Comparison of ENCODE assay signal across 26 cellular contexts in the genomic region with DNA sequence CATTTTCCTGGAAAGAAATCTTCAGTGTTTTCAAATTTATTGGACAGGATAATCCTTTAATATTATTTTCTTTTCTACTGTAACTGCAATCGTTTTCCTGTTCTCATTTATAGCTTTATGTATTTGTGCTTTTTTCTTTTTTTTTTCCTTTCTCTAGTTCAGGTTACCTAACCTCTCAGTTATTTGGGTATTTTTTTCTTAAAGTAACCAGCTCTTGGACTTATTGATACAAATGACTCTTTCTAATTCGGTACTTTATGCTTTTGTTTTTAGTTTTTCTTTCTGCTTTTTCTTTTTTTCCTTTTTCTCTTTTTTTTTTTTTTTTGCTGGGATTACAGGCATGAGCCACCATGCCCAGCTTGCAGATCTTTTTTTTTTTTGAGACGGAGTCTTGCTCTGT. TPM values are rescaled to one million over a fixed set of nuclear protein-coding genes. Genes with fewer than 3 reads are reported as not detected.
A peak's percentile ranks its signal among the peaks of the same experiment; 100 is the strongest.
DNase-seq lines count a peak whose midpoint lies in the region; ATAC-seq, FAIRE-seq and TF ChIP-seq lines count a peak whose summit lies in the region.
"Had no signal": no experiment of that assay in that cellular context is flagged by ENCODE, and none has a peak within 500 bp of the region (broad histone marks: within the 10 kb centered on the region; RNA-seq: fewer than 3 reads in every experiment).

No MANE protein-coding gene starts in this region.

- POLR2A ChIA-PET in MCF 10A (lab: Yijun Ruan, JAX) = interaction anchor here (1.2 kb wide), 1 partner anchor 25 kb away, joined by 3 read pairs; the partner anchor contains the start of gene WWC2
- POLR2A ChIA-PET in K562 (lab: Yijun Ruan, JAX) = interaction anchor here (0.6 to 1.0 kb wide), 2 partner anchors 10 to 44 kb away, joined by 3 to 4 read pairs; no protein-coding TSS in a partner anchor

- peaks cover 22% of the 10 kb centered on the region; the same call in 2 of the 3 replicates for H3K79me2 ChIP-seq in K562 (ENCODE audit: control insufficient read depth, insufficient read depth, low read length)

- ATAC-seq in K562 (no peak), GM21717 (IDR thresholded peaks at IDR 0.05; ENCODE audit: unreplicated experiment) (no peak)
- ATAC-seq: PC-3, Right ventricle myocardium inferior had no signal

- WGBS in K562 (ENCODE audit: insufficient coverage, low coverage, missing lambda C conversion rate) = 18% methylated on average over 2 of the region's 3 CpGs
- 48% methylated on average over 3 of the region's 3 CpGs for WGBS in prostate gland

- no peak for TF ChIP-seq CTCF in MCF 10A (IDR thresholded peaks at IDR 0.05; ENCODE audit: unreplicated experiment)
- no peak for TF ChIP-seq CTCF in breast epithelium (IDR thresholded peaks at IDR 0.05)
- TF ChIP-seq CTCF in K562 (IDR thresholded peaks at IDR 0.05 in 2 of 3, conservative IDR thresholded peaks at IDR 0.05 in 1 of 3; ENCODE audit: insufficient read depth in 2 of 3, low read depth in 1 of 3, low read length in 3 of 3) = no peak
- TF ChIP-seq CTCF in mesothelial cell of epicardium (IDR thresholded peaks at IDR 0.05; ENCODE audit: unreplicated experiment) = no peak
- no peak for TF ChIP-seq CTCF in prostate gland (IDR thresholded peaks at IDR 0.05)

- intact Hi-C loops in MCF 10A (cut with micrococcal nuclease) (no loop called here), breast epithelium (cut with DNase I; ENCODE audit: low total_unique reads) (no loop called here), K562 (cut with micrococcal nuclease) (no loop called here), prostate gland (cut with DNase I) (no loop called here)

- H2AFZ ChIP-seq in K562 (ENCODE audit: low read depth, low read length) = no peak overlapping the region

- CTCF ChIA-PET in MCF 10A (lab: Yijun Ruan, JAX) (interaction anchor here (0.6 to 1.4 kb wide), 3 partner anchors 13 to 946 kb away, joined by 3 to 4 read pairs (median 4); no protein-coding TSS in a partner anchor), K562 (lab: Yijun Ruan, JAX; ENCODE audit: low intra/inter-chr PET ratio) (no interaction called here)

- peaks cover 20% of the 10 kb centered on the region for H3K4me1 Mint-ChIP-seq in MCF 10A (ENCODE audit: insufficient read depth, unreplicated experiment)
- H3K4me1 Mint-ChIP-seq in mesothelial cell of epicardium = peaks cover 36% of the 10 kb centered on the region

- H3K9me1 ChIP-seq in K562 (ENCODE audit: control insufficient read depth, insufficient read depth, low read length) = no peaks in the 10 kb centered on the region

- H3K4me1 ChIP-seq in breast epithelium = no peaks in the 10 kb centered on the region
- H3K4me1 ChIP-seq in K562 (replicated peaks in 1 of 2; ENCODE audit: control insufficient read depth in 2 of 2, insufficient read depth in 2 of 2, low read length in 2 of 2) = peaks cover 0 to 5% of the 10 kb centered on the region in 2 experiments; a peak in 3 of 5 replicates
- no peaks in the 10 kb centered on the region for H3K4me1 ChIP-seq in prostate gland (replicated peaks)

- H3K27me3 Mint-ChIP-seq in MCF 10A (ENCODE audit: insufficient read depth, unreplicated experiment) (no peaks in the 10 kb centered on the region), mesothelial cell of epicardium (ENCODE audit: low read depth) (no peaks in the 10 kb centered on the region)

- TF ChIP-seq POLR2A in breast epithelium (IDR thresholded peaks at IDR 0.05) (no peak), K562 (conservative IDR thresholded peaks at IDR 0.05) (no peak), prostate gland (IDR thresholded peaks at IDR 0.05) (no peak)

- H3K36me3 ChIP-seq in breast epithelium (no peaks in the 10 kb centered on the region), K562 (ENCODE audit: control insufficient read depth, insufficient read depth, low read length) (no peaks in the 10 kb centered on the region), prostate gland (no peaks in the 10 kb centered on the region)
- H3K36me3 ChIP-seq: HAP-1, SJCRH30 had no signal

- DNase-seq in MCF 10A (ENCODE audit: unreplicated experiment) (no peak), breast epithelium (ENCODE audit: low spot score in 2 of 2) (no peak), K562 (ENCODE audit: extremely low read depth in 1 of 4, low spot score in 3 of 4) (no peak), mesothelial cell of epicardium (ENCODE audit: low spot score in 2 of 2, unreplicated experiment in 2 of 2) (no peak), RCC 7860 (ENCODE audit: low spot score) (no peak), middle frontal gyrus (ENCODE audit: extremely low spot score, low spot score) (no peak), prostate gland (ENCODE audit: low spot score) (no peak)
- DNase-seq: 8988T, DMS153, DND-41, GOT3, Karpas-422, NCI-H1105, NCI-H1436 treated with DMSO at 0.1 percent for 48 hours, NCI-H187 treated with DMSO at 0.1 percent for 48 hours, NCI-H2171 treated with DMSO at 0.1 percent for 48 hours, NCI-H446, NCI-H524 treated with DMSO at 0.1 percent for 48 hours, NCI-H774, PC-3, SJCRH30 had no signal

- no peak overlapping the region for H3K4me2 ChIP-seq in K562 (ENCODE audit: insufficient read depth, low read length)

- peak overlapping the region; percentile 63 for H3K27ac Mint-ChIP-seq in MCF 10A (ENCODE audit: low read depth, unreplicated experiment)
- peak overlapping the region; percentile 95 for H3K27ac Mint-ChIP-seq in mesothelial cell of epicardium

- no peak overlapping the region for H3K27ac ChIP-seq in breast epithelium
- no peak overlapping the region for H3K27ac ChIP-seq in K562 (ENCODE audit: extremely low read depth, low read depth, low read length)
- no peak overlapping the region for H3K27ac ChIP-seq in prostate gland
- H3K27ac ChIP-seq: HL-60, SJCRH30 had no signal

- no peak for TF ChIP-seq EP300 in K562 (IDR thresholded peaks at IDR 0.05; ENCODE audit: low read length)

- H4K20me1 ChIP-seq in K562 (replicated peaks; ENCODE audit: control insufficient read depth, insufficient read depth, low read length) = peaks cover 2% of the 10 kb centered on the region; the same call in 1 of the 2 replicates

- no peaks in the 10 kb centered on the region for H3K9me3 Mint-ChIP-seq in MCF 10A (ENCODE audit: unreplicated experiment)
- no peaks in the 10 kb centered on the region for H3K9me3 Mint-ChIP-seq in mesothelial cell of epicardium

- H3K4me3 ChIP-seq in breast epithelium = no peak overlapping the region
- no peak overlapping the region for H3K4me3 ChIP-seq in K562
- no peak overlapping the region for H3K4me3 ChIP-seq in prostate gland
- H3K4me3 ChIP-seq: HAP-1, SJCRH30 had no signal

- TF ChIP-seq RAD21 in K562 (CRISPR knock-in tag; conservative IDR thresholded peaks at IDR 0.05 in 1 of 2, IDR thresholded peaks at IDR 0.05 in 1 of 2) = no peak

- in situ Hi-C loops in K562 (cut with MboI) = no loop called here

- H3K36me3 Mint-ChIP-seq in MCF 10A (ENCODE audit: insufficient read depth, unreplicated experiment) (peaks cover 7% of the 10 kb centered on the region), mesothelial cell of epicardium (no peaks in the 10 kb centered on the region)

- H3K27me3 ChIP-seq in breast epithelium (no peaks in the 10 kb centered on the region), K562 (ENCODE audit: control insufficient read depth in 2 of 2, insufficient read depth in 2 of 2, low read length in 2 of 2) (no peaks in the 10 kb centered on the region), prostate gland (replicated peaks; ENCODE audit: insufficient read depth) (no peaks in the 10 kb centered on the region)
- H3K27me3 ChIP-seq: SJCRH30 had no signal

- BruUV-seq in MCF 10A (replicated peaks; lab: Mats Ljungman, UMichigan) = no TSS peak
- BruUV-seq in K562 (replicated peaks; lab: Mats Ljungman, UMichigan) = no TSS peak

- H3K9me3 ChIP-seq in breast epithelium (no peaks in the 10 kb centered on the region), K562 (replicated peaks; ENCODE audit: control insufficient read depth, insufficient read depth, low read depth, low read length) (no peaks in the 10 kb centered on the region), prostate gland (no peaks in the 10 kb centered on the region)
- H3K9me3 ChIP-seq: HAP-1, SJCRH30 had no signal

- FAIRE-seq in K562 (lab: Jason Lieb, UNC) (peak; percentile 55), RCC 7860 (lab: Jason Lieb, UNC) (no peak)
- FAIRE-seq: GM18507 had no signal

- no peak overlapping the region for H3K9ac ChIP-seq in K562 (ENCODE audit: insufficient read depth in 1 of 2, low read depth in 2 of 2, low read length in 2 of 2)

- H3K4me3 Mint-ChIP-seq in MCF 10A (ENCODE audit: unreplicated experiment) = no peak overlapping the region
- H3K4me3 Mint-ChIP-seq in mesothelial cell of epicardium = no peak overlapping the region

TF ChIP-seq in K562, 482 proteins besides CTCF, POLR2A, EP300 and RAD21 (continues in another document):
- no peak for TF ChIP-seq MECOM (CRISPR knock-in tag; IDR thresholded peaks at IDR 0.05)

RNA-seq across cellular contexts. Expression of gene WWC2, which starts 25.2 kb away (rescaled TPM):
- total RNA-seq in MCF 10A (2022) (38.6 and 42.4 TPM in 2 replicates), breast epithelium (10 to 100 TPM; 37.4 to 40.4 (median 40.3) TPM), K562 (2014; rRNA removed) (19.3 and 21.1 TPM in 2 replicates), K562 (2014; rRNA removed; fragmentation: Illumina TruSeq; extraction: Trizol) (21.6 and 25.9 TPM in 2 replicates), K562 (2015; rRNA removed; fragmentation: Illumina TruSeq; extraction: Trizol) (23.8 and 25.5 TPM in 2 replicates), K562 (2021) (36.8 and 39.4 TPM in 2 replicates), mesothelial cell of epicardium (61.7 to 64.1 TPM (median 62.5 TPM) in 3 replicates), prostate gland (10 to 100 TPM; 17.6 to 44.1 TPM)
- 4.6 and 29.4 TPM in 2 replicates for total RNA-seq in K562 (2011; cell fraction: chromatin; rRNA removed; ENCODE audit: low replicate concordance)
- 2.0 and 3.8 TPM in 2 replicates for total RNA-seq in K562 (2011; cell fraction: nucleolus; rRNA removed)
- total RNA-seq in K562 (2011; cell fraction: nucleoplasm; rRNA removed) = 9.3 and 9.9 TPM in 2 replicates
- polyA plus RNA-seq in K562 (2011; rRNA removed) (3.7 and 11.8 TPM in 2 replicates), K562 (2014; fragmentation: Illumina TruSeq; extraction: Trizol) (18.9 and 19.6 TPM in 2 replicates), K562 (2014; fragmentation: Nextera tagmentation; extraction: Ambion mirVana) (1 to 10 TPM; 3.9 to 5.6 TPM), K562 (2014; rRNA removed) (13.1 and 13.6 TPM in 2 replicates)
- 1.2 and 6.5 TPM in 2 replicates for polyA plus RNA-seq in K562 (2011; cell fraction: cytosol; rRNA removed)
- 5.6 and 25.8 TPM in 2 replicates for polyA plus RNA-seq in K562 (2011; cell fraction: nucleus; rRNA removed)
- polyA plus RNA-seq in K562 (2012) = 11.4 and 14.0 TPM in 2 replicates
- 5.0 and 26.1 TPM in 2 replicates for polyA minus RNA-seq in K562 (2011; rRNA and poly(A)+ RNA removed)
- 2.3 and 15.6 TPM in 2 replicates for polyA minus RNA-seq in K562 (2011; cell fraction: cytosol; rRNA and poly(A)+ RNA removed)
- polyA minus RNA-seq in K562 (2011; cell fraction: nucleus; rRNA and poly(A)+ RNA removed) = 5.1 and 31.1 TPM in 2 replicates
